ENCODE assay signal across 7 cellular contexts in the genomic region with DNA sequence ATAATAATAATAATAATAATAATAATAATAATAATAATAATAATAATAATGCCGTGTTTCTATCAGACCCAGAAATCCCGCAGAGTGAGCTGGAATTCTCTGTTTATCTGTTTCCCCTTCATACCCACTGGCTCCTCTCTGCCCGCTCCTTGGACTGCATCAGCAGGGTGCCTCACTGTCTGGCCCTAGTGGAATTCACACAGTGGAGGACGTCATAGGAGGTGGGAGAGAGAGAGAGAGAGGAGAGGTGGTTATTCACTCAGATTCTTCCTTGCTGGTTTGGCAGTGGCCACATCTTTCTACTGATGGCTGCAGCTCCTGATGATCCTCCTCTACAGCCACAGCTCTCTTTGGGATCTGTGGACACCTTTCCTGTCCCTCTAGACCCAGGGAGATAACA. TPM values are rescaled to one million over a fixed set of nuclear protein-coding genes. Genes with fewer than 3 reads are reported as not detected.
"Had no signal": no experiment of that assay in that cellular context is flagged by ENCODE, and none has a peak within 500 bp of the region (broad histone marks: within the 10 kb centered on the region; RNA-seq: fewer than 3 reads in every experiment).

No MANE protein-coding gene starts in this region.

RNA-seq across cellular contexts. Expression of a gene that starts 10.1 kb away (rescaled TPM):
- total RNA-seq: activated CD4-positive, alpha-beta T cell treated with anti-CD3 and anti-CD28 coated beads for 36 hours; activated CD8-positive, alpha-beta T cell treated with anti-CD3 and anti-CD28 coated beads, Interleukin-2, amount 10 ng/mL, durations not matched to agents 7 days and 5 days; activated T-helper 2 cell treated with anti-CD3 and anti-CD28 coated beads, Interferon-gamma antibody, Interleukin-2, Interleukin-4, amounts not matched to agents 10 μg/mL and 5 μg/mL and 100 μg/mL, durations not matched to agents 14 hours and 24 hours and 36 hours; cardiac septum; LHCN-M2; SJCRH30; WTC11 had no signal
